In the genomic region with DNA sequence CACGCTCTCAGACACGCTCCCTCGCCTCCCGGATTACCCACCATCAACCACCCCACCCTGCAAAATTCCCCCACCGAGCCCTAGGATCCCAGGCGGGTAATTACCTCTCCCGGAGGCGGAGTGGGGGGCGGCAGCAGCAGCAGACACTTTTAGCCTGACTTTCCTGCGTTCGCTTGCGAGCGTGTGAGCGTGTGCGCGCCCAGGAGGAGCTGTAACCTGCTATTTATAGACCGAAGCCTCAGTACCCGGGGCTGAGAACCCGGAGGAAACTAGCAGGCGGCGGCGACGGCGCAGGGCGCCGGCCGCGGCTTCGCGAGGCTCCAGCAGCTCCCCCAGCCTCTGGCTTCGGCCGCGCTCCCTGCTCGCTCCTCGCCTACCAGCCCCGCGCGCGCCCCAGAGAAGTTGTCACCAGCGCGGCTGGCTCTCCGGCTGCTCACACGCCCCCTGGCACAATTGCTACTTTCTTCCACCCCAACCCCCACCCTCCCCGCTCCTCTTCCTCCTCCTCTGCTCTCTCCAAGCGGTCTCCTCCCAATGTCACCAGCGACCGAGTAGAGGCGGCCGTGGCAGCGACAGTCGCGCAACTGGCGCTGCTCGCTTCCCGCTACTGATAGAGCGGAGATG, we compare ENCODE assay signal across 8 cellular contexts. TPM values are rescaled to one million over a fixed set of nuclear protein-coding genes. Genes with fewer than 3 reads are reported as not detected.
DNase-seq lines count a peak whose midpoint lies in the region; ATAC-seq and TF ChIP-seq lines count a peak whose summit lies in the region.

A gene (minus strand): TSS at position 197 of the 624 bp plus-strand sequence.

- H3K36me3 ChIP-seq in PC-9 (ENCODE audit: low read depth): no peaks in the 10 kb centered on the region

- peaks cover 22 to 51% of the 10 kb centered on the region in 2 donors for H3K27me3 Mint-ChIP-seq in natural killer cell treated with Interleukin-12 subunit alpha and Interleukin-12 subunit beta and Interleukin-15 and Interleukin-18, amount 100 ng/mL, for 72 hours

- H4K20me1 ChIP-seq in PC-9 (ENCODE audit: insufficient read depth): no peaks in the 10 kb centered on the region

- H3K36me3 Mint-ChIP-seq in natural killer cell treated with Interleukin-12 subunit alpha and Interleukin-12 subunit beta and Interleukin-15 and Interleukin-18, amount 100 ng/mL, for 72 hours: no peaks in the 10 kb centered on the region

- no peaks in the 10 kb centered on the region for H3K27me3 ChIP-seq in PC-9 (ENCODE audit: insufficient read depth, low read depth)

- no TSS peak for BruUV-seq in PC-9 (replicated peaks; lab: Mats Ljungman, UMichigan)

- POLR2A ChIA-PET in PC-9 (lab: Charles Lee; ENCODE audit: unreplicated experiment): interaction anchor here (0.7 kb wide), 2 partner anchors 372 to 467 kb away, joined by 4 to 6 read pairs; no protein-coding TSS in a partner anchor

- no peaks in the 10 kb centered on the region for H3K9me3 Mint-ChIP-seq in natural killer cell treated with Interleukin-12 subunit alpha and Interleukin-12 subunit beta and Interleukin-15 and Interleukin-18, amount 100 ng/mL, for 72 hours

- CTCF ChIA-PET in PC-9 (lab: Charles Lee): interaction anchor here (0.9 kb wide), 1 partner anchor 719 kb away, joined by 3 read pairs; no protein-coding TSS in a partner anchor

- no peaks in the 10 kb centered on the region for H3K9me3 ChIP-seq in PC-9 (ENCODE audit: insufficient read depth, low read depth)

- H3K4me1 ChIP-seq in PC-9 (replicated peaks; ENCODE audit: insufficient read depth): peaks cover 22% of the 10 kb centered on the region

- peak; percentile 48 for DNase-seq in AG08395 (ENCODE audit: low spot score)
- peak; percentile 46 to 63 for DNase-seq in PC-9
- peak; percentile 79 for DNase-seq in activated effector memory CD4-positive, alpha-beta T cell treated with anti-CD3 and anti-CD28 coated beads, Interleukin-2, amount 50 U/mL, for 16 hours
- peak; percentile 48 for DNase-seq in fibroblast of villous mesenchyme (ENCODE audit: low read depth)
- DNase-seq in natural killer cell treated with Interleukin-12 subunit alpha and Interleukin-12 subunit beta and Interleukin-15 and Interleukin-18, amount 100 ng/mL, for 72 hours (ENCODE audit: low spot score): no peak

- no peaks in the 10 kb centered on the region for H3F3A ChIP-seq in PC-9 (ENCODE audit: insufficient read depth, low read depth)

- peak within 1 kb of the TSS; percentile 91 for H3K4me3 ChIP-seq in PC-9
- H3K4me3 ChIP-seq in fibroblast of villous mesenchyme (ENCODE audit: low read depth, low read length): peak within 1 kb of the TSS; percentile 62

- peak within 1 kb of the TSS; percentile 97 for H3K4me2 ChIP-seq in PC-9

- H3K27ac ChIP-seq in PC-9: 0 out of 2 replicates have a peak within 1 kb of the TSS, but pooled peaks have one; percentile 13
- H3K27ac ChIP-seq in temporal lobe (ENCODE audit: low read depth, low read length): peak within 1 kb of the TSS; percentile 44

- H3K4me1 Mint-ChIP-seq in natural killer cell treated with Interleukin-12 subunit alpha and Interleukin-12 subunit beta and Interleukin-15 and Interleukin-18, amount 100 ng/mL, for 72 hours (ENCODE audit: low read depth in 2 of 2): no peaks in the 10 kb centered on the region

- TF ChIP-seq CTCF in PC-9 (conservative IDR thresholded peaks at IDR 0.05): no peak
- no peak for TF ChIP-seq CTCF in fibroblast of villous mesenchyme (IDR thresholded peaks at IDR 0.05; ENCODE audit: insufficient read depth, low read depth, low read length)

- H3K4me3 Mint-ChIP-seq in natural killer cell treated with Interleukin-12 subunit alpha and Interleukin-12 subunit beta and Interleukin-15 and Interleukin-18, amount 100 ng/mL, for 72 hours: peak within 1 kb of the TSS; percentile 65

- H2AFZ ChIP-seq in PC-9: peak within 1 kb of the TSS; percentile 93

- intact Hi-C loops in PC-9 (cut with micrococcal nuclease; ENCODE audit: unreplicated experiment): loop anchor here (1.0 to 10.0 kb wide), 4 partner anchors 373 to 1984 kb away; no protein-coding TSS in a partner anchor

- no peaks in the 10 kb centered on the region for H3K9me2 ChIP-seq in PC-9 (ENCODE audit: insufficient read depth)

- no peak within 1 kb of the TSS for H3K27ac Mint-ChIP-seq in natural killer cell treated with Interleukin-12 subunit alpha and Interleukin-12 subunit beta and Interleukin-15 and Interleukin-18, amount 100 ng/mL, for 72 hours

- peaks cover 30% of the 10 kb centered on the region for H3K79me2 ChIP-seq in PC-9 (ENCODE audit: low read depth)

- ATAC-seq in GM21447 (IDR thresholded peaks at IDR 0.05; ENCODE audit: unreplicated experiment): peak; percentile 46
- ATAC-seq in natural killer cell treated with Interleukin-12 subunit alpha and Interleukin-12 subunit beta and Interleukin-15 and Interleukin-18, amount 100 ng/mL, for 72 hours: peak; percentile 65 to 73
- no peak for ATAC-seq in HG02840 (IDR thresholded peaks at IDR 0.05; ENCODE audit: low FRiP score, unreplicated experiment)

RNA-seq across cellular contexts. Expression of the gene that starts here (rescaled TPM):
- total RNA-seq in PC-9 (2021) (46.9 and 53.7 TPM in 2 replicates), fibroblast of villous mesenchyme (51.9 and 64.3 TPM in 2 replicates), temporal lobe (4.7 TPM)
- total RNA-seq in natural killer cell treated with Interleukin-12 subunit alpha and Interleukin-12 subunit beta and Interleukin-15 and Interleukin-18, amount 100 ng/mL, for 72 hours: 10 to 100 TPM in 1 of 2 donors, 1 to 10 TPM in 1; 3.2 to 25.6 TPM
